ENCODE assay signal across 8 cellular contexts in genomic region chr10:45673074-45673628, GRCh38. TPM values are rescaled to one million over a fixed set of nuclear protein-coding genes. Genes with fewer than 3 reads are reported as not detected.
DNase-seq lines count a peak whose midpoint lies in the region; ATAC-seq and TF ChIP-seq lines count a peak whose summit lies in the region.

No MANE protein-coding gene starts in this region.

- H2AFZ ChIP-seq in GM23248: peak overlapping the region; percentile 97

- TF ChIP-seq CTCF in 22Rv1 (IDR thresholded peaks at IDR 0.05): no peak

- H3K9me3 Mint-ChIP-seq in activated naive CD4-positive, alpha-beta T cell treated with anti-CD3 and anti-CD28 coated beads, Interleukin-2, amount 50 U/mL, for 72 hours: no peaks in the 10 kb centered on the region
- H3K9me3 Mint-ChIP-seq in stimulated activated naive B cell treated with anti-CD40 and anti-IgM and Interleukin-4, amounts not matched to agents 10 μg/mL and 1 μg/mL and 100 μg/mL, for 72 hours: peaks cover 0 to 3% of the 10 kb centered on the region in 2 donors

- H3K27ac Mint-ChIP-seq in activated naive CD4-positive, alpha-beta T cell treated with anti-CD3 and anti-CD28 coated beads, Interleukin-2, amount 50 U/mL, for 72 hours: peak overlapping the region; percentile 47 to 88
- peak overlapping the region; percentile 85 for H3K27ac Mint-ChIP-seq in stimulated activated naive B cell treated with anti-CD40 and anti-IgM and Interleukin-4, amounts not matched to agents 10 μg/mL and 1 μg/mL and 100 μg/mL, for 72 hours

- H3K4me3 Mint-ChIP-seq in stimulated activated naive B cell treated with anti-CD40 and anti-IgM and Interleukin-4, amounts not matched to agents 10 μg/mL and 1 μg/mL and 100 μg/mL, for 72 hours: peak overlapping the region; percentile 75 to 93

- H3K4me2 ChIP-seq in GM23248 (ENCODE audit: unreplicated experiment): peak overlapping the region; percentile 56

- H3K36me3 Mint-ChIP-seq in activated naive CD4-positive, alpha-beta T cell treated with anti-CD3 and anti-CD28 coated beads, Interleukin-2, amount 50 U/mL, for 72 hours: peaks cover 5 to 13% of the 10 kb centered on the region in 2 donors
- H3K36me3 Mint-ChIP-seq in stimulated activated naive B cell treated with anti-CD40 and anti-IgM and Interleukin-4, amounts not matched to agents 10 μg/mL and 1 μg/mL and 100 μg/mL, for 72 hours: peaks cover 0 to 3% of the 10 kb centered on the region in 2 donors

- no peak for ATAC-seq in activated naive CD4-positive, alpha-beta T cell treated with anti-CD3 and anti-CD28 coated beads, Interleukin-2, amount 50 U/mL, for 72 hours
- ATAC-seq in stimulated activated naive B cell treated with anti-CD40 and anti-IgM and Interleukin-4, amounts not matched to agents 10 μg/mL and 1 μg/mL and 100 μg/mL, for 72 hours (replicated peaks): no peak
- no peak for ATAC-seq in GM19023 (IDR thresholded peaks at IDR 0.05; ENCODE audit: unreplicated experiment)

- DNase-seq in GM23248 (peak; percentile 16), iPS-NIHi11 (ENCODE audit: low spot score) (peak; percentile 26), NCI-H1694 treated with DMSO at 0.1 percent for 48 hours (lab: John Stamatoyannopoulos, UW) (no peak), NOMO-1 treated with DMSO at 0.1 percent for 48 hours (lab: John Stamatoyannopoulos, UW; ENCODE audit: unreplicated experiment) (no peak)
- DNase-seq in activated naive CD4-positive, alpha-beta T cell treated with anti-CD3 and anti-CD28 coated beads, Interleukin-2, amount 50 U/mL, for 72 hours (ENCODE audit: low spot score in 2 of 2): no peak
- DNase-seq in stimulated activated naive B cell treated with anti-CD40 and anti-IgM and Interleukin-4, amounts not matched to agents 10 μg/mL and 1 μg/mL and 100 μg/mL, for 72 hours: no peak

- no peaks in the 10 kb centered on the region for H3K27me3 ChIP-seq in GM23248 (replicated peaks; ENCODE audit: insufficient read depth)

- H3K79me2 ChIP-seq in GM23248 (ENCODE audit: insufficient read depth): peaks cover 23% of the 10 kb centered on the region

- 38 to 40% methylated on average over 19 of the region's 19 CpGs for WGBS in GM23248 (ENCODE audit: low coverage in 1 of 2, low lambda C conversion rate in 2 of 2, missing lambda C conversion rate in 2 of 2), 2 experiments

- no peaks in the 10 kb centered on the region for H3K36me3 ChIP-seq in GM23248 (ENCODE audit: low read depth)

- H3K27me3 Mint-ChIP-seq in stimulated activated naive B cell treated with anti-CD40 and anti-IgM and Interleukin-4, amounts not matched to agents 10 μg/mL and 1 μg/mL and 100 μg/mL, for 72 hours: no peaks in the 10 kb centered on the region

- in situ Hi-C loops in GM23248 (cut with MboI): loop anchor here (10.0 kb wide), 1 partner anchor 208 kb away; no protein-coding TSS in a partner anchor

- H4K20me1 ChIP-seq in GM23248 (ENCODE audit: insufficient read depth): no peaks in the 10 kb centered on the region

- H3K9ac ChIP-seq in GM23248: peak overlapping the region; percentile 83

- peak overlapping the region; percentile 86 for H3K4me3 ChIP-seq in GM23248

- H3K9me3 ChIP-seq in GM23248 (ENCODE audit: low read depth): no peaks in the 10 kb centered on the region

- H3K4me1 ChIP-seq in GM23248 (ENCODE audit: insufficient read depth): no peaks in the 10 kb centered on the region

- peaks cover 12% of the 10 kb centered on the region; the same call in 1 of the 2 replicates for H3F3A ChIP-seq in GM23248 (ENCODE audit: insufficient read depth)

- peaks cover 17 to 35% of the 10 kb centered on the region in 2 donors for H3K4me1 Mint-ChIP-seq in stimulated activated naive B cell treated with anti-CD40 and anti-IgM and Interleukin-4, amounts not matched to agents 10 μg/mL and 1 μg/mL and 100 μg/mL, for 72 hours

- H3K27ac ChIP-seq in 22Rv1 (peak overlapping the region; percentile 95), GM23248 (peak overlapping the region; percentile 69)

- H3K9me2 ChIP-seq in GM23248 (ENCODE audit: insufficient read depth): no peaks in the 10 kb centered on the region

RNA-seq across cellular contexts. Expression of gene ZFAND4, which starts 0.6 kb away (rescaled TPM):
- total RNA-seq in GM23248 (2014; rRNA removed; shearing (Covaris generic)): 5.2 and 8.1 TPM in 2 replicates
- polyA plus RNA-seq in GM23248 (2016; fragmentation: Nextera tagmentation; extraction: Ambion mirVana): 2.7 and 4.0 TPM in 2 replicates
- 10 to 100 TPM; 12.4 to 19.5 TPM for total RNA-seq in activated naive CD4-positive, alpha-beta T cell treated with anti-CD3 and anti-CD28 coated beads, Interleukin-2, amount 50 U/mL, for 72 hours

RNA-seq across cellular contexts. Expression of gene WASHC2C, which starts 53.9 kb away (rescaled TPM):
- total RNA-seq in GM23248 (2014; rRNA removed; shearing (Covaris generic)): 22.4 and 31.7 TPM in 2 replicates
- polyA plus RNA-seq in GM23248 (2016; fragmentation: Nextera tagmentation; extraction: Ambion mirVana): 21.9 and 23.1 TPM in 2 replicates
- 10 to 100 TPM; 31.3 to 31.7 TPM for total RNA-seq in activated naive CD4-positive, alpha-beta T cell treated with anti-CD3 and anti-CD28 coated beads, Interleukin-2, amount 50 U/mL, for 72 hours

Comparison
In these comparisons a context has a peak if more than half of its experiments do, and no peak if none do; other contexts are left out.
1. DNase-seq: peak in GM23248 (single experiment) and iPS-NIHi11 (single experiment); none in activated naive CD4-positive, alpha-beta T cell treated with anti-CD3 and anti-CD28 coated beads, Interleukin-2, amount 50 U/mL, for 72 hours (0 of 2), stimulated activated naive B cell treated with anti-CD40 and anti-IgM and Interleukin-4, amounts not matched to agents 10 μg/mL and 1 μg/mL and 100 μg/mL, for 72 hours (single experiment), NCI-H1694 treated with DMSO at 0.1 percent for 48 hours (single experiment) and NOMO-1 treated with DMSO at 0.1 percent for 48 hours (single experiment).